26 cellular contexts compared by ENCODE assay signal in the genomic region with DNA sequence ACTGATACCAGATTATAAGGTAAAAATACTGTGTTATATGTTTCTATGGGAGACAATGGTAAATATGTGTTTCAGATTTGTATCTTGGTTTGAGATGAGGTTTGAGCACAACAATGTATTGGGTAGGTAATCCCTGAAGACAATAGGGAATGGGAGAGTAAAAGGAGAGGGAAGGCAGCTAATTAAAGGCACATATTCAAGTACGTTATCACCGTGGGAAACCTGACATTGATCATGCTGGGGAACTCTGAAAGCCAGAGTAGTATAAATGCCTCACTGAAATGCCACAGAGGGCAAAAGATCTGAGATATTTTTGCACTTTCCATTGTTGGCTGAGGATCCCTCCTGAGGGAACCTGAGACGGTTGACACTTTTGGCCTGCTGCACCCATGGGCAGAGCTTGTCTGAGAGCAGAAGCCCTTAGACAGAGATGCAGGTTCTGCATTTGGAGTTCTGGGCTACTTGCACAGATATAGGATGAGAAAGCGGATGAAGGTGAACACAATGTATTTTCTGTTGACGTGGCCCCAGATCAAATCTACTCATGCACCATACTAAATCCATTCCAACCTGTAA.
"Had no signal": no experiment of that assay in that cellular context is flagged by ENCODE, and none has a peak within 500 bp of the region (broad histone marks: within the 10 kb centered on the region; RNA-seq: fewer than 3 reads in every experiment).

No MANE protein-coding gene starts in this region.

- H3K36me3 Mint-ChIP-seq: memory B cell; mesothelial cell of epicardium; naive B cell; stimulated activated naive B cell treated with anti-CD40 and anti-IgM and Interleukin-4, amounts not matched to agents 10 μg/mL and 1 μg/mL and 100 μg/mL, for 72 hours had no signal

- H3K9me3 Mint-ChIP-seq: stimulated activated naive B cell treated with anti-CD40 and anti-IgM and Interleukin-4, amounts not matched to agents 10 μg/mL and 1 μg/mL and 100 μg/mL, for 72 hours had no signal

- H3K9me3 ChIP-seq: mucosa of descending colon, pancreas, right lobe of liver, vagina had no signal

- H3K27ac Mint-ChIP-seq: memory B cell; mesothelial cell of epicardium; naive B cell; natural killer cell treated with Interleukin-12 subunit alpha and Interleukin-12 subunit beta and Interleukin-15 and Interleukin-18, amount 100 ng/mL, for 72 hours; progenitor cell of endocrine pancreas; stimulated activated naive B cell treated with anti-CD40 and anti-IgM and Interleukin-4, amounts not matched to agents 10 μg/mL and 1 μg/mL and 100 μg/mL, for 72 hours; stimulated activated naive CD8-positive, alpha-beta T cell treated with anti-CD3 and anti-CD28 coated beads, Interleukin-15, amount 100 ng/mL, for 72 hours had no signal

- H3K4me1 ChIP-seq: pancreas, right lobe of liver, suprapubic skin, vagina had no signal

- H3K36me3 ChIP-seq: pancreas, right lobe of liver, suprapubic skin, vagina had no signal

- H3K4me3 Mint-ChIP-seq: memory B cell; mesothelial cell of epicardium; naive B cell; natural killer cell treated with Interleukin-12 subunit alpha and Interleukin-12 subunit beta and Interleukin-15 and Interleukin-18, amount 100 ng/mL, for 72 hours; neural crest cell; stimulated activated naive B cell treated with anti-CD40 and anti-IgM and Interleukin-4, amounts not matched to agents 10 μg/mL and 1 μg/mL and 100 μg/mL, for 72 hours; stimulated activated naive CD8-positive, alpha-beta T cell treated with anti-CD3 and anti-CD28 coated beads, Interleukin-15, amount 100 ng/mL, for 72 hours had no signal

- H3K27me3 Mint-ChIP-seq: memory B cell; naive B cell; natural killer cell treated with Interleukin-12 subunit alpha and Interleukin-12 subunit beta and Interleukin-15 and Interleukin-18, amount 100 ng/mL, for 72 hours; progenitor cell of endocrine pancreas; stimulated activated naive B cell treated with anti-CD40 and anti-IgM and Interleukin-4, amounts not matched to agents 10 μg/mL and 1 μg/mL and 100 μg/mL, for 72 hours; stimulated activated naive CD8-positive, alpha-beta T cell treated with anti-CD3 and anti-CD28 coated beads, Interleukin-15, amount 100 ng/mL, for 72 hours had no signal

- H3K27me3 ChIP-seq: pancreas, right lobe of liver, suprapubic skin, vagina had no signal

- H3K27ac ChIP-seq: coronary artery, pancreas, right lobe of liver, suprapubic skin, vagina had no signal

- ATAC-seq: left lobe of liver; mucosa of descending colon; natural killer cell treated with Interleukin-12 subunit alpha and Interleukin-12 subunit beta and Interleukin-15 and Interleukin-18, amount 100 ng/mL, for 72 hours; pancreas; right lobe of liver; stimulated activated naive B cell treated with anti-CD40 and anti-IgM and Interleukin-4, amounts not matched to agents 10 μg/mL and 1 μg/mL and 100 μg/mL, for 72 hours; stimulated activated naive CD8-positive, alpha-beta T cell treated with anti-CD3 and anti-CD28 coated beads, Interleukin-15, amount 100 ng/mL, for 72 hours had no signal

- H3K4me3 ChIP-seq: coronary artery, lung, mucosa of descending colon, pancreas, right lobe of liver, suprapubic skin, vagina had no signal

- DNase-seq: dermis blood vessel endothelial cell; effector memory CD4-positive, alpha-beta T cell; erythroblast; hypothalamus; kidney; mucosa of descending colon; naive B cell; occipital lobe; pancreas; right lobe of liver; small intestine; stimulated activated CD4-positive, alpha-beta T cell treated with anti-CD3 and anti-CD28 coated beads, Interleukin-15, amount 100 ng/mL, for 24 hours; stimulated activated CD4-positive, alpha-beta T cell treated with anti-CD3 and anti-CD28 coated beads, Interleukin-2, amount 100 ng/mL, for 48 hours; stimulated activated naive B cell treated with anti-CD40 and anti-IgM and Interleukin-4, amounts not matched to agents 10 μg/mL and 1 μg/mL and 100 μg/mL, for 72 hours; stimulated activated naive CD8-positive, alpha-beta T cell treated with anti-CD3 and anti-CD28 coated beads, Interleukin-15, amount 100 ng/mL, for 72 hours; trophoblast cell had no signal

- H3K4me1 Mint-ChIP-seq: memory B cell; mesothelial cell of epicardium; naive B cell; neural crest cell; stimulated activated naive B cell treated with anti-CD40 and anti-IgM and Interleukin-4, amounts not matched to agents 10 μg/mL and 1 μg/mL and 100 μg/mL, for 72 hours; stimulated activated naive CD8-positive, alpha-beta T cell treated with anti-CD3 and anti-CD28 coated beads, Interleukin-15, amount 100 ng/mL, for 72 hours had no signal
